Comparison of ENCODE assay signal across 1 cellular context in genomic region chr11:60913793-60914619, GRCh38.
TF ChIP-seq lines count a peak whose summit lies in the region.

Gene TMEM109, plus strand, starts transcription at chr11:60914158. Its CDS starts 5,536 bp downstream, at chr11:60919694.

TF ChIP-seq in HepG2, 621 proteins besides CTCF, POLR2A, EP300 and RAD21 (continued from another document and continues in another):
- TF ChIP-seq AKNA (CRISPR knock-in tag; IDR thresholded peaks at IDR 0.05; ENCODE audit: borderline replicate concordance) (no peak), SNAPC5 (CRISPR knock-in tag; IDR thresholded peaks at IDR 0.05; ENCODE audit: borderline replicate concordance) (0 out of 2 replicates have a peak, but pooled peaks have one; percentile 38), RNF2 (conservative IDR thresholded peaks at IDR 0.05; ENCODE audit: low read depth) (no peak), TGIF2 (CRISPR knock-in tag; IDR thresholded peaks at IDR 0.05) (no peak), GMEB1 (CRISPR knock-in tag; IDR thresholded peaks at IDR 0.05; ENCODE audit: borderline replicate concordance) (0 out of 2 replicates have a peak, but pooled peaks have one; percentile 48), ZNF564 (CRISPR knock-in tag; IDR thresholded peaks at IDR 0.05) (0 out of 2 replicates have a peak, but pooled peaks have one; percentile 61), ZNF468 (CRISPR knock-in tag; IDR thresholded peaks at IDR 0.05) (no peak), KLF6 (CRISPR knock-in tag; IDR thresholded peaks at IDR 0.05) (no peak), SP1 (IDR thresholded peaks at IDR 0.05) (no peak), SP1 (CRISPR knock-in tag; IDR thresholded peaks at IDR 0.05) (no peak), ZNF619 (CRISPR knock-in tag; IDR thresholded peaks at IDR 0.05) (no peak), ZBTB3 (CRISPR knock-in tag; IDR thresholded peaks at IDR 0.05; ENCODE audit: borderline replicate concordance, low read depth) (no peak), SPEN (CRISPR knock-in tag; IDR thresholded peaks at IDR 0.05; ENCODE audit: low read depth) (no peak; the same call in 1 of the 2 replicates), KAT2B (IDR thresholded peaks at IDR 0.05; ENCODE audit: borderline replicate concordance, low read depth, low read length) (no peak), ZFP62 (CRISPR knock-in tag; IDR thresholded peaks at IDR 0.05) (no peak), ZMYM4 (CRISPR knock-in tag; IDR thresholded peaks at IDR 0.05) (no peak), CREB3 (CRISPR knock-in tag; IDR thresholded peaks at IDR 0.05) (0 out of 2 replicates have a peak, but pooled peaks have one; percentile 51), KMT2A (CRISPR knock-in tag; IDR thresholded peaks at IDR 0.05) (no peak), SRF (IDR thresholded peaks at IDR 0.05; ENCODE audit: low read depth, low read length) (no peak), ARID4A (CRISPR knock-in tag; IDR thresholded peaks at IDR 0.05; ENCODE audit: borderline replicate concordance) (peak; percentile 30; the same call in 1 of the 2 replicates), ZNF317 (CRISPR knock-in tag; IDR thresholded peaks at IDR 0.05) (no peak), RFX1 (IDR thresholded peaks at IDR 0.05) (no peak), KAT8 (CRISPR knock-in tag; IDR thresholded peaks at IDR 0.05) (peak; percentile 38; the same call in 1 of the 2 replicates), AGO2 (optimal IDR thresholded peaks at IDR 0.05; ENCODE audit: low read depth, low read length) (no peak), CREB1 (IDR thresholded peaks at IDR 0.05) (no peak), CREB1 (CRISPR knock-in tag; IDR thresholded peaks at IDR 0.05) (peak; percentile 48), TARDBP (CRISPR knock-in tag; IDR thresholded peaks at IDR 0.05) (0 out of 2 replicates have a peak, but pooled peaks have one; percentile 28), ZUFSP (CRISPR knock-in tag; IDR thresholded peaks at IDR 0.05; ENCODE audit: borderline replicate concordance) (no peak), ZNF772 (CRISPR knock-in tag; IDR thresholded peaks at IDR 0.05) (peak; percentile 74; the same call in 1 of the 2 replicates), ZSCAN20 (CRISPR knock-in tag; IDR thresholded peaks at IDR 0.05; ENCODE audit: borderline replicate concordance) (0 out of 2 replicates have a peak, but pooled peaks have one; percentile 30), SUZ12 (IDR thresholded peaks at IDR 0.05; ENCODE audit: low read depth, low read length) (peak; percentile 56), ATF1 (CRISPR knock-in tag; IDR thresholded peaks at IDR 0.05) (no peak), GATAD2A (CRISPR knock-in tag; IDR thresholded peaks at IDR 0.05) (no peak), NR3C1 (CRISPR knock-in tag; IDR thresholded peaks at IDR 0.05) (no peak), SOX13 (IDR thresholded peaks at IDR 0.05) (no peak), SOX13 (CRISPR knock-in tag; conservative IDR thresholded peaks at IDR 0.05 in 1 of 2, IDR thresholded peaks at IDR 0.05 in 1 of 2) (no peak), ZBTB42 (CRISPR knock-in tag; IDR thresholded peaks at IDR 0.05) (no peak), PBX3 (CRISPR knock-in tag; IDR thresholded peaks at IDR 0.05; ENCODE audit: borderline replicate concordance) (no peak), TCF12 (IDR thresholded peaks at IDR 0.05) (no peak), TCF12 (CRISPR knock-in tag; IDR thresholded peaks at IDR 0.05) (no peak), ZBTB10 (CRISPR knock-in tag; IDR thresholded peaks at IDR 0.05; ENCODE audit: borderline replicate concordance) (peak; percentile 67), ZNF775 (CRISPR knock-in tag; IDR thresholded peaks at IDR 0.05; ENCODE audit: borderline replicate concordance) (no peak), GATAD1 (CRISPR knock-in tag; IDR thresholded peaks at IDR 0.05) (peak; percentile 42; the same call in 1 of the 2 replicates), DRAP1 (CRISPR knock-in tag; IDR thresholded peaks at IDR 0.05) (0 out of 2 replicates have a peak, but pooled peaks have one; percentile 14), TSC22D2 (CRISPR knock-in tag; IDR thresholded peaks at IDR 0.05; ENCODE audit: borderline replicate concordance) (no peak), MAFK (conservative IDR thresholded peaks at IDR 0.05 in 1 of 2, IDR thresholded peaks at IDR 0.05 in 1 of 2; ENCODE audit: low read length in 2 of 2) (no peak), MATR3 (CRISPR knock-in tag; IDR thresholded peaks at IDR 0.05) (no peak), MYC (CRISPR knock-in tag; IDR thresholded peaks at IDR 0.05; ENCODE audit: borderline replicate concordance) (peak; percentile 57)
